8 cellular contexts compared by ENCODE assay signal in genomic region chrX:18377802-18378201, GRCh38. TPM values are rescaled to one million over a fixed set of nuclear protein-coding genes. Genes with fewer than 3 reads are reported as not detected.
DNase-seq lines count a peak whose midpoint lies in the region; ATAC-seq and TF ChIP-seq lines count a peak whose summit lies in the region.

No MANE protein-coding gene starts in this region.

- no peak overlapping the region for H3K27ac ChIP-seq in ascending aorta

- H3K4me3 ChIP-seq in BE2C (ENCODE audit: low read depth, low read length) (no peak overlapping the region), ascending aorta (no peak overlapping the region)

- peak; percentile 69 for TF ChIP-seq CTCF in BE2C (IDR thresholded peaks at IDR 0.05; ENCODE audit: low read depth, low read length)
- TF ChIP-seq CTCF in ascending aorta (IDR thresholded peaks at IDR 0.05), result peak in 2 of 3 experiments; percentile 32 to 51

- H3K9me3 ChIP-seq in BE2C, result no peaks in the 10 kb centered on the region
- no peaks in the 10 kb centered on the region for H3K9me3 ChIP-seq in ascending aorta

- DNase-seq in BE2C (peak; percentile 36), NCI-H526 treated with DMSO at 0.1 percent for 48 hours (lab: John Stamatoyannopoulos, UW) (peak; percentile 74), ascending aorta (ENCODE audit: low spot score in 2 of 2) (no peak), lung microvascular endothelial cell (ENCODE audit: low read depth in 2 of 2) (peak; percentile 14 to 59), putamen (ENCODE audit: low spot score) (no peak), dedifferentiated amniotic fluid mesenchymal stem cell (ENCODE audit: extremely low spot score) (no peak)

- H3K4me1 ChIP-seq in BE2C, result no peaks in the 10 kb centered on the region
- no peaks in the 10 kb centered on the region for H3K4me1 ChIP-seq in ascending aorta

- no peaks in the 10 kb centered on the region for H3K27me3 ChIP-seq in BE2C
- no peaks in the 10 kb centered on the region for H3K27me3 ChIP-seq in ascending aorta

- ATAC-seq in GM18867 (IDR thresholded peaks at IDR 0.05; ENCODE audit: unreplicated experiment) (peak; percentile 50), HG02798 (IDR thresholded peaks at IDR 0.05; ENCODE audit: poor library complexity, unreplicated experiment) (no peak)

- intact Hi-C loops in ascending aorta (cut with DNase I), result no loop called here

- H3K36me3 ChIP-seq in BE2C, result no peaks in the 10 kb centered on the region
- H3K36me3 ChIP-seq in ascending aorta, result no peaks in the 10 kb centered on the region

RNA-seq across cellular contexts. Expression of gene SCML2, which starts 23.3 kb away (rescaled TPM):
- 7.8 TPM for polyA plus RNA-seq in BE2C (2012; ENCODE audit: insufficient read depth, insufficient read length, low read depth)
- 0.64 TPM for total RNA-seq in ascending aorta
- 1.3 and 1.8 TPM in 2 replicates for total RNA-seq in lung microvascular endothelial cell

RNA-seq across cellular contexts. Expression of gene CDKL5, which starts 47.6 kb away (rescaled TPM):
- polyA plus RNA-seq in BE2C (2012; ENCODE audit: insufficient read depth, insufficient read length, low read depth), result 1.6 TPM
- 18.6 TPM for total RNA-seq in ascending aorta
- 2.2 and 5.6 TPM in 2 replicates for total RNA-seq in lung microvascular endothelial cell

Comparison
In these comparisons a context has a peak if more than half of its experiments do, and no peak if none do; other contexts are left out.
1. DNase-seq: peak in BE2C (single experiment), NCI-H526 treated with DMSO at 0.1 percent for 48 hours (single experiment) and lung microvascular endothelial cell (2 of 2); none in ascending aorta (0 of 2), putamen (single experiment) and dedifferentiated amniotic fluid mesenchymal stem cell (single experiment).